19 cellular contexts compared by ENCODE assay signal in genomic region chr2:17800693-17801458, GRCh38. TPM values are rescaled to one million over a fixed set of nuclear protein-coding genes. Genes with fewer than 3 reads are reported as not detected.
DNase-seq lines count a peak whose midpoint lies in the region; ATAC-seq and TF ChIP-seq lines count a peak whose summit lies in the region.
"Had no signal": no experiment of that assay in that cellular context is flagged by ENCODE, and none has a peak within 500 bp of the region (broad histone marks: within the 10 kb centered on the region; RNA-seq: fewer than 3 reads in every experiment).

No MANE protein-coding gene starts in this region.

- H3K27ac Mint-ChIP-seq in glutamatergic neuron (ENCODE audit: unreplicated experiment): peak overlapping the region; percentile 41
- H3K27ac Mint-ChIP-seq: activated naive CD4-positive, alpha-beta T cell treated with anti-CD3 and anti-CD28 coated beads, Interleukin-2, amount 10 ng/mL, durations not matched to agents 7 days and 5 days; WTC11 had no signal

- no peaks in the 10 kb centered on the region for H3K36me3 Mint-ChIP-seq in glutamatergic neuron (ENCODE audit: unreplicated experiment)
- H3K36me3 Mint-ChIP-seq: activated naive CD4-positive, alpha-beta T cell treated with anti-CD3 and anti-CD28 coated beads, Interleukin-2, amount 10 ng/mL, durations not matched to agents 7 days and 5 days; CD4-positive, alpha-beta memory T cell; WTC11 had no signal

- intact Hi-C loops in sciatic nerve (cut with DNase I): no loop called here

- peak; percentile 47 for ATAC-seq in sciatic nerve
- ATAC-seq in HG02588 (IDR thresholded peaks at IDR 0.05; ENCODE audit: unreplicated experiment): no peak
- ATAC-seq: WTC11 had no signal

- H3K4me1 Mint-ChIP-seq in glutamatergic neuron (ENCODE audit: low read depth, unreplicated experiment): peaks cover 42% of the 10 kb centered on the region
- H3K4me1 Mint-ChIP-seq: CD4-positive, alpha-beta memory T cell had no signal

- no peak for TF ChIP-seq CTCF in glutamatergic neuron (IDR thresholded peaks at IDR 0.05; ENCODE audit: partially characterized antibody, unreplicated experiment)

- peaks cover 7% of the 10 kb centered on the region for H3K9me3 Mint-ChIP-seq in glutamatergic neuron (ENCODE audit: unreplicated experiment)
- H3K9me3 Mint-ChIP-seq: activated naive CD4-positive, alpha-beta T cell treated with anti-CD3 and anti-CD28 coated beads, Interleukin-2, amount 10 ng/mL, durations not matched to agents 7 days and 5 days; WTC11 had no signal

- no peaks in the 10 kb centered on the region for H3K27me3 Mint-ChIP-seq in glutamatergic neuron (ENCODE audit: unreplicated experiment)

- H3K4me3 Mint-ChIP-seq in glutamatergic neuron (ENCODE audit: unreplicated experiment): no peak overlapping the region
- H3K4me3 Mint-ChIP-seq: activated naive CD4-positive, alpha-beta T cell treated with anti-CD3 and anti-CD28 coated beads, Interleukin-2, amount 10 ng/mL, durations not matched to agents 7 days and 5 days; CD4-positive, alpha-beta memory T cell; WTC11 had no signal

- DNase-seq in NCI-H1105 treated with DMSO at 0.1 percent for 48 hours (lab: John Stamatoyannopoulos, UW): peak; percentile 28
- no peak for DNase-seq in NCI-H1105 (lab: John Stamatoyannopoulos, UW)
- DNase-seq in NCI-H2196 treated with DMSO at 0.1 percent for 48 hours (lab: John Stamatoyannopoulos, UW; ENCODE audit: unreplicated experiment): peak; percentile 11
- no peak for DNase-seq in glutamatergic neuron
- DNase-seq in sciatic nerve (ENCODE audit: low spot score): no peak
- DNase-seq in stimulated activated naive CD4-positive, alpha-beta T cell (lab: John Stamatoyannopoulos, UW): no peak
- no peak for DNase-seq in cerebellum (ENCODE audit: low spot score)
- DNase-seq: activated naive CD4-positive, alpha-beta T cell treated with anti-CD3 and anti-CD28 coated beads, Interleukin-2, amount 10 ng/mL, durations not matched to agents 7 days and 5 days; brain microvascular endothelial cell; CD4-positive, alpha-beta memory T cell; effector CD8-positive, alpha-beta T cell; stimulated activated CD8-positive, alpha-beta memory T cell treated with anti-CD3 and anti-CD28 coated beads, Interleukin-4, amount 100 ng/mL, for 48 hours; upper lobe of left lung had no signal

RNA-seq across cellular contexts. Expression of gene MSGN1, which starts 15.4 kb away (rescaled TPM):
- total RNA-seq in glutamatergic neuron (ENCODE audit: unreplicated experiment) (not detected), sciatic nerve (not detected), cerebellum (not detected)
- total RNA-seq: CD4-positive, alpha-beta memory T cell; fibroblast of villous mesenchyme; mesenteric fat pad; PC-9; posterior vena cava; upper lobe of left lung; WTC11 had no signal

RNA-seq across cellular contexts. Expression of gene GEN1, which starts 46.9 kb away (rescaled TPM):
- total RNA-seq in glutamatergic neuron (ENCODE audit: unreplicated experiment) (44.4 TPM), sciatic nerve (3.4 TPM), cerebellum (21.1 TPM)

RNA-seq across cellular contexts. Expression of gene SMC6, which starts 47.3 kb away (rescaled TPM):
- total RNA-seq in glutamatergic neuron (ENCODE audit: unreplicated experiment): 61.4 TPM
- total RNA-seq in sciatic nerve: 23.6 TPM
- total RNA-seq in cerebellum: 29.3 TPM

Comparison
In these comparisons a context has a peak if more than half of its experiments do, and no peak if none do; other contexts are left out.
1. DNase-seq: peak in NCI-H1105 treated with DMSO at 0.1 percent for 48 hours (single experiment) and NCI-H2196 treated with DMSO at 0.1 percent for 48 hours (single experiment); none in NCI-H1105 (single experiment), glutamatergic neuron (single experiment), sciatic nerve (single experiment), stimulated activated naive CD4-positive, alpha-beta T cell (0 of 6) and cerebellum (single experiment).